Comparison of ENCODE assay signal across 12 cellular contexts in genomic region chr9:20361220-20361619, GRCh38.
"Had no signal": no experiment of that assay in that cellular context is flagged by ENCODE, and none has a peak within 500 bp of the region (broad histone marks: within the 10 kb centered on the region; RNA-seq: fewer than 3 reads in every experiment).

No MANE protein-coding gene starts in this region.

- H3K27me3 Mint-ChIP-seq: stimulated activated memory B cell treated with anti-CD40 and anti-IgM and Interleukin-4, amounts not matched to agents 10 μg/mL and 1 μg/mL and 100 μg/mL, for 72 hours had no signal

- H3K4me3 Mint-ChIP-seq: activated T-cell treated with anti-CD3 and anti-CD28 coated beads, Interleukin-2, amount 50 U/mL, for 4 hours; stimulated activated memory B cell treated with anti-CD40 and anti-IgM and Interleukin-4, amounts not matched to agents 10 μg/mL and 1 μg/mL and 100 μg/mL, for 72 hours had no signal

- H3K27ac Mint-ChIP-seq: stimulated activated memory B cell treated with anti-CD40 and anti-IgM and Interleukin-4, amounts not matched to agents 10 μg/mL and 1 μg/mL and 100 μg/mL, for 72 hours had no signal

- DNase-seq: activated CD4-positive, alpha-beta T cell treated with anti-CD3 and anti-CD28 coated beads for 1 hour; activated gamma-delta T cell treated with Interleukin-2 at 50 U/mL for 16 hours; activated T-cell treated with anti-CD3 and anti-CD28 coated beads, Interleukin-2, amount 50 U/mL, for 4 hours; amygdala; body of pancreas; caudate nucleus; colonic mucosa; midbrain; tibial artery; uterus had no signal

- ATAC-seq: body of pancreas; left lobe of liver; stimulated activated memory B cell treated with anti-CD40 and anti-IgM and Interleukin-4, amounts not matched to agents 10 μg/mL and 1 μg/mL and 100 μg/mL, for 72 hours had no signal

- H3K9me3 Mint-ChIP-seq: activated T-cell treated with anti-CD3 and anti-CD28 coated beads, Interleukin-2, amount 50 U/mL, for 4 hours; stimulated activated memory B cell treated with anti-CD40 and anti-IgM and Interleukin-4, amounts not matched to agents 10 μg/mL and 1 μg/mL and 100 μg/mL, for 72 hours had no signal

- H3K36me3 Mint-ChIP-seq: stimulated activated memory B cell treated with anti-CD40 and anti-IgM and Interleukin-4, amounts not matched to agents 10 μg/mL and 1 μg/mL and 100 μg/mL, for 72 hours had no signal

- H3K4me1 Mint-ChIP-seq: stimulated activated memory B cell treated with anti-CD40 and anti-IgM and Interleukin-4, amounts not matched to agents 10 μg/mL and 1 μg/mL and 100 μg/mL, for 72 hours had no signal
